ENCODE assay signal across 8 cellular contexts in genomic region chr11:64316620-64317324, GRCh38. TPM values are rescaled to one million over a fixed set of nuclear protein-coding genes. Genes with fewer than 3 reads are reported as not detected.
DNase-seq lines count a peak whose midpoint lies in the region; ATAC-seq and TF ChIP-seq lines count a peak whose summit lies in the region.
"Not testable (repeated sequence)": the region's sequence is repeated elsewhere in the genome, so short reads cannot be mapped to it uniquely, and the experiment has no call there.

No MANE protein-coding gene starts in this region.

- H3K9ac ChIP-seq in BLaER1 (peak overlapping the region; percentile 84), KMS-11 (peak overlapping the region; percentile 84), endodermal cell (ENCODE audit: extremely low read depth, low read length, poor library complexity, severe bottlenecking) (peak overlapping the region; percentile 93)

- H3K4me3 Mint-ChIP-seq in activated T-helper 2 cell treated with anti-CD3 and anti-CD28 coated beads, Interferon-gamma antibody, Interleukin-2, Interleukin-4, amounts not matched to agents 10 μg/mL and 5 μg/mL and 100 μg/mL, durations not matched to agents 14 hours and 24 hours and 36 hours (ENCODE audit: low read depth), result peak overlapping the region; percentile 96
- H3K4me3 Mint-ChIP-seq in endodermal cell, result peak overlapping the region; percentile 94

- H3K36me3 ChIP-seq in BLaER1 (peaks cover 61% of the 10 kb centered on the region), endodermal cell (ENCODE audit: control insufficient read depth, insufficient read depth, low read length) (peaks cover 46% of the 10 kb centered on the region), spleen (peaks cover 0 to 69% (median 34%) of the 10 kb centered on the region in 6 donors)
- not testable (repeated sequence) for H3K36me3 ChIP-seq in KMS-11 (ENCODE audit: insufficient read depth); Panc1 (ENCODE audit: control insufficient read depth, insufficient read depth, low read length)

- H3K4me2 ChIP-seq in BLaER1 (peak overlapping the region; percentile 97), KMS-11 (peak overlapping the region; percentile 94)

- in situ Hi-C loops in Panc1 (cut with HindIII; ENCODE audit: low pct_unique_long_range_greater_than_20kb, low sequenced_read_pairs), result not testable (repeated sequence)

- CTCF ChIA-PET in Panc1 (lab: Charles Lee), result interaction anchor here (0.6 to 2.3 kb wide), 10 partner anchors 12 to 76 kb away, joined by 3 to 21 read pairs (median 7); partner anchors contain the start of genes CATSPERZ and FKBP2

- DNase-seq in Panc1 (ENCODE audit: low read depth, low spot score), result peak; percentile 35
- DNase-seq in activated T-helper 2 cell treated with anti-CD3 and anti-CD28 coated beads, Interferon-gamma antibody, Interleukin-2, Interleukin-4, amounts not matched to agents 10 μg/mL and 5 μg/mL and 100 μg/mL, durations not matched to agents 14 hours and 24 hours and 36 hours (ENCODE audit: low spot score); spleen: not testable (repeated sequence)
- peak; percentile 82 for DNase-seq in endodermal cell
- peak in 1 of 2 donors; percentile 89 for DNase-seq in lower leg skin (ENCODE audit: low spot score in 2 of 2)

- H3K9me3 ChIP-seq in BLaER1; Panc1 (ENCODE audit: control insufficient read depth, insufficient read depth, low read depth, low read length); endodermal cell (ENCODE audit: control insufficient read depth, low read length); spleen: not testable (repeated sequence)

- peak overlapping the region; percentile 99 for H3K27ac Mint-ChIP-seq in activated T-helper 2 cell treated with anti-CD3 and anti-CD28 coated beads, Interferon-gamma antibody, Interleukin-2, Interleukin-4, amounts not matched to agents 10 μg/mL and 5 μg/mL and 100 μg/mL, durations not matched to agents 14 hours and 24 hours and 36 hours
- peak overlapping the region; percentile 99 for H3K27ac Mint-ChIP-seq in endodermal cell

- H3K4me1 ChIP-seq in BLaER1 (peaks cover 25% of the 10 kb centered on the region), KMS-11 (ENCODE audit: low read depth, poor library complexity, severe bottlenecking) (peaks cover 33% of the 10 kb centered on the region), Panc1 (ENCODE audit: control insufficient read depth, insufficient read depth, low read length) (peaks cover 39% of the 10 kb centered on the region), spleen (peaks cover 4 to 71% (median 39%) of the 10 kb centered on the region in 6 donors)
- H3K4me1 ChIP-seq in endodermal cell (ENCODE audit: control insufficient read depth, insufficient read depth, low read length), result not testable (repeated sequence)

- peaks cover 23% of the 10 kb centered on the region; the same call in 1 of the 2 replicates for H3K79me2 ChIP-seq in KMS-11 (ENCODE audit: insufficient read depth, low read depth)

- ATAC-seq in GM19467 (IDR thresholded peaks at IDR 0.05; ENCODE audit: unreplicated experiment), result peak; percentile 5
- ATAC-seq in Panc1, result peak; percentile 27

- H3K27ac ChIP-seq in BLaER1 (peak overlapping the region; percentile 95), KMS-11 (peak overlapping the region; percentile 88), Panc1 (ENCODE audit: low read length) (peak overlapping the region; percentile 100), endodermal cell (ENCODE audit: low read depth, low read length) (peak overlapping the region; percentile 98), spleen (peak overlapping the region; percentile 93 to 100 (median 99))

- not testable (repeated sequence) for TF ChIP-seq POLR2A in lower leg skin (IDR thresholded peaks at IDR 0.05); spleen (IDR thresholded peaks at IDR 0.05)

- H3K27me3 Mint-ChIP-seq in activated T-helper 2 cell treated with anti-CD3 and anti-CD28 coated beads, Interferon-gamma antibody, Interleukin-2, Interleukin-4, amounts not matched to agents 10 μg/mL and 5 μg/mL and 100 μg/mL, durations not matched to agents 14 hours and 24 hours and 36 hours (ENCODE audit: low read depth); endodermal cell (ENCODE audit: insufficient read depth): not testable (repeated sequence)

- POLR2A ChIA-PET in Panc1 (lab: Charles Lee), result interaction anchor here (0.9 to 2.0 kb wide), 5 partner anchors 10 to 32 kb away, joined by 3 to 12 read pairs (median 5); partner anchors contain the start of gene BAD

- H3K36me3 Mint-ChIP-seq in activated T-helper 2 cell treated with anti-CD3 and anti-CD28 coated beads, Interferon-gamma antibody, Interleukin-2, Interleukin-4, amounts not matched to agents 10 μg/mL and 5 μg/mL and 100 μg/mL, durations not matched to agents 14 hours and 24 hours and 36 hours (ENCODE audit: low read depth), result peaks cover 60% of the 10 kb centered on the region
- H3K36me3 Mint-ChIP-seq in endodermal cell (ENCODE audit: low read depth), result peaks cover 46% of the 10 kb centered on the region

- H3K4me3 ChIP-seq in BLaER1 (peak overlapping the region; percentile 95), Panc1 (ENCODE audit: low read depth in 2 of 2, low read length in 2 of 2) (peak overlapping the region; percentile 74 to 77), endodermal cell (ENCODE audit: low read length) (peak overlapping the region; percentile 84), lower leg skin (ENCODE audit: low read depth, poor library complexity, severe bottlenecking) (peak overlapping the region; percentile 72), spleen (peak overlapping the region; percentile 52 to 79 (median 74))
- not testable (repeated sequence) for H3K4me3 ChIP-seq in KMS-11 (IDR thresholded peaks at IDR 0.05; ENCODE audit: insufficient read depth, low read depth, low read length)

- BruUV-seq in Panc1 (replicated peaks; lab: Mats Ljungman, UMichigan), result TSS peak; percentile 100

- not testable (repeated sequence) for H3K9me3 Mint-ChIP-seq in activated T-helper 2 cell treated with anti-CD3 and anti-CD28 coated beads, Interferon-gamma antibody, Interleukin-2, Interleukin-4, amounts not matched to agents 10 μg/mL and 5 μg/mL and 100 μg/mL, durations not matched to agents 14 hours and 24 hours and 36 hours; endodermal cell

- intact Hi-C loops in Panc1 (cut with micrococcal nuclease; ENCODE audit: unreplicated experiment); lower leg skin (cut with DNase I; ENCODE audit: low total_unique reads); spleen (cut with DNase I; ENCODE audit: low total_unique reads): not testable (repeated sequence)
- intact Hi-C loops in activated T-helper 2 cell treated with anti-CD3 and anti-CD28 coated beads, Interferon-gamma antibody, Interleukin-2, Interleukin-4, amounts not matched to agents 10 μg/mL and 5 μg/mL and 100 μg/mL, durations not matched to agents 14 hours and 24 hours and 36 hours (cut with micrococcal nuclease), result loop anchor here (1.0 kb wide), 5 partner anchors 10 to 75 kb away; partner anchors contain the start of genes FKBP2 and GPR137

- peaks cover 38% of the 10 kb centered on the region for H3K4me1 Mint-ChIP-seq in activated T-helper 2 cell treated with anti-CD3 and anti-CD28 coated beads, Interferon-gamma antibody, Interleukin-2, Interleukin-4, amounts not matched to agents 10 μg/mL and 5 μg/mL and 100 μg/mL, durations not matched to agents 14 hours and 24 hours and 36 hours (ENCODE audit: low read depth)
- H3K4me1 Mint-ChIP-seq in endodermal cell, result peaks cover 12% of the 10 kb centered on the region

- H2AFZ ChIP-seq in KMS-11 (ENCODE audit: low read depth), result peak overlapping the region; percentile 60; the same call in 1 of the 2 replicates

- not testable (repeated sequence) for H3K27me3 ChIP-seq in BLaER1; KMS-11 (ENCODE audit: insufficient read depth, low read depth); Panc1 (ENCODE audit: control insufficient read depth, insufficient read depth, low read length); endodermal cell (ENCODE audit: control insufficient read depth, insufficient read depth, low read length, poor library complexity, severe bottlenecking); spleen (replicated peaks in 1 of 7)

- TF ChIP-seq CTCF in KMS-11 (conservative IDR thresholded peaks at IDR 0.05; ENCODE audit: low read depth, low read length); lower leg skin (IDR thresholded peaks at IDR 0.05): not testable (repeated sequence)
- TF ChIP-seq CTCF in Panc1 (IDR thresholded peaks at IDR 0.05) (peak; percentile 50; the same call in 1 of the 2 replicates), endodermal cell (conservative IDR thresholded peaks at IDR 0.05) (peak; percentile 57), spleen (IDR thresholded peaks at IDR 0.05 in 8 of 11, conservative IDR thresholded peaks at IDR 0.05 in 3 of 11) (peak in 3 of 11 experiments; percentile 13 to 32 (median 27))

- H4K20me1 ChIP-seq in BLaER1, result peaks cover 36% of the 10 kb centered on the region
- not testable (repeated sequence) for H4K20me1 ChIP-seq in KMS-11 (ENCODE audit: insufficient read depth)

- WGBS in endodermal cell (ENCODE audit: insufficient coverage in 1 of 2, insufficient read length in 1 of 2), 2 experiments, result 1 to 9% methylated on average over 16 to 32 of the region's 32 CpGs
- 5 to 6% methylated on average over 30 to 32 of the region's 32 CpGs for WGBS in lower leg skin, 2 donors
- WGBS in spleen, 5 donors, result 5 to 22% (median 6%) methylated on average over 11 to 32 of the region's 32 CpGs

RNA-seq across cellular contexts. Expression of gene TRMT112, which starts 0.6 kb away (rescaled TPM):
- total RNA-seq in Panc1 (2021; ENCODE audit: unreplicated experiment), result 341 TPM
- 654 TPM for polyA plus RNA-seq in Panc1 (2012; ENCODE audit: insufficient read length)
- 290 and 291 TPM in 2 replicates for total RNA-seq in activated T-helper 2 cell treated with anti-CD3 and anti-CD28 coated beads, Interferon-gamma antibody, Interleukin-2, Interleukin-4, amounts not matched to agents 10 μg/mL and 5 μg/mL and 100 μg/mL, durations not matched to agents 14 hours and 24 hours and 36 hours
- 100 to 1,000 TPM; 265 to 352 TPM for total RNA-seq in endodermal cell
- polyA plus RNA-seq in endodermal cell (2013, experiment 1 of 2), result 224 TPM
- 197 TPM for polyA plus RNA-seq in endodermal cell (2013, experiment 2 of 2)
- 100 to 1,000 TPM; 199 to 356 (median 255) TPM for total RNA-seq in lower leg skin
- total RNA-seq in spleen, result 100 to 1,000 TPM; 138 to 420 (median 158) TPM
- 100 to 1,000 TPM; 328 to 431 (median 350) TPM for polyA plus RNA-seq in spleen

RNA-seq across cellular contexts. Expression of gene PRDX5, which starts 1.1 kb away (rescaled TPM):
- total RNA-seq in Panc1 (2021; ENCODE audit: unreplicated experiment) (492 TPM), endodermal cell (100 to 1,000 TPM; 235 to 289 TPM), lower leg skin (100 to 1,000 TPM; 170 to 284 (median 215) TPM), spleen (100 to 1,000 TPM in 3 of 7 donors, 10 to 100 TPM in 4; 77.0 to 169 (median 95.6) TPM)
- polyA plus RNA-seq in Panc1 (2012; ENCODE audit: insufficient read length), result 1,326 TPM
- 112 and 118 TPM in 2 replicates for total RNA-seq in activated T-helper 2 cell treated with anti-CD3 and anti-CD28 coated beads, Interferon-gamma antibody, Interleukin-2, Interleukin-4, amounts not matched to agents 10 μg/mL and 5 μg/mL and 100 μg/mL, durations not matched to agents 14 hours and 24 hours and 36 hours
- 188 TPM for polyA plus RNA-seq in endodermal cell (2013, experiment 1 of 2)
- polyA plus RNA-seq in endodermal cell (2013, experiment 2 of 2), result 181 TPM
- 100 to 1,000 TPM; 181 to 302 (median 237) TPM for polyA plus RNA-seq in spleen

RNA-seq across cellular contexts. Expression of gene ESRRA, which starts 11.4 kb away (rescaled TPM):
- total RNA-seq in Panc1 (2021; ENCODE audit: unreplicated experiment) (81.6 TPM), endodermal cell (10 to 100 TPM; 22.8 to 34.5 TPM), lower leg skin (100 to 1,000 TPM in 2 of 4 donors, 10 to 100 TPM in 2; 49.2 to 108 (median 79.3) TPM), spleen (10 to 100 TPM; 30.2 to 49.3 (median 43.7) TPM)
- polyA plus RNA-seq in Panc1 (2012; ENCODE audit: insufficient read length), result 60.2 TPM
- 49.4 and 54.6 TPM in 2 replicates for total RNA-seq in activated T-helper 2 cell treated with anti-CD3 and anti-CD28 coated beads, Interferon-gamma antibody, Interleukin-2, Interleukin-4, amounts not matched to agents 10 μg/mL and 5 μg/mL and 100 μg/mL, durations not matched to agents 14 hours and 24 hours and 36 hours
- polyA plus RNA-seq in endodermal cell (2013, experiment 1 of 2), result 20.0 TPM
- 17.8 TPM for polyA plus RNA-seq in endodermal cell (2013, experiment 2 of 2)
- 10 to 100 TPM; 24.0 to 56.5 (median 34.7) TPM for polyA plus RNA-seq in spleen

RNA-seq across cellular contexts. Expression of gene CATSPERZ, which starts 16.6 kb away (rescaled TPM):
- total RNA-seq in Panc1 (2021; ENCODE audit: unreplicated experiment) (0.64 TPM), endodermal cell (not detected), lower leg skin (not detected), spleen (not detected)
- polyA plus RNA-seq in Panc1 (2012; ENCODE audit: insufficient read length), result 3.0 TPM
- total RNA-seq in activated T-helper 2 cell treated with anti-CD3 and anti-CD28 coated beads, Interferon-gamma antibody, Interleukin-2, Interleukin-4, amounts not matched to agents 10 μg/mL and 5 μg/mL and 100 μg/mL, durations not matched to agents 14 hours and 24 hours and 36 hours, result 0.59 TPM in 1 of 2 replicates, not detected in the other
- polyA plus RNA-seq in endodermal cell (2013, experiment 1 of 2), result not detected
- not detected for polyA plus RNA-seq in endodermal cell (2013, experiment 2 of 2)
- under 1 TPM in 2 of 3 donors, not detected in 1; 0.09 to 0.48 TPM for polyA plus RNA-seq in spleen

RNA-seq across cellular contexts. Expression of gene CCDC88B, which starts 23.2 kb away (rescaled TPM):
- 17.1 TPM for total RNA-seq in Panc1 (2021; ENCODE audit: unreplicated experiment)
- polyA plus RNA-seq in Panc1 (2012; ENCODE audit: insufficient read length), result 36.1 TPM
- total RNA-seq in activated T-helper 2 cell treated with anti-CD3 and anti-CD28 coated beads, Interferon-gamma antibody, Interleukin-2, Interleukin-4, amounts not matched to agents 10 μg/mL and 5 μg/mL and 100 μg/mL, durations not matched to agents 14 hours and 24 hours and 36 hours, result 127 and 128 TPM in 2 replicates
- total RNA-seq in endodermal cell, result 10 to 100 TPM; 14.2 to 15.2 TPM
- 5.3 TPM for polyA plus RNA-seq in endodermal cell (2013, experiment 1 of 2)
- 4.5 TPM for polyA plus RNA-seq in endodermal cell (2013, experiment 2 of 2)
- 1 to 10 TPM; 2.6 to 9.5 (median 4.8) TPM for total RNA-seq in lower leg skin
- 100 to 1,000 TPM in 3 of 7 donors, 10 to 100 TPM in 4; 64.3 to 128 (median 86.6) TPM for total RNA-seq in spleen
- polyA plus RNA-seq in spleen, result 100 to 1,000 TPM; 225 to 638 (median 623) TPM
